ENCODE assay signal across 20 cellular contexts in genomic region chr20:4936851-4937412, GRCh38.
"Had no signal": no experiment of that assay in that cellular context is flagged by ENCODE, and none has a peak within 500 bp of the region (broad histone marks: within the 10 kb centered on the region; RNA-seq: fewer than 3 reads in every experiment).

No MANE protein-coding gene starts in this region.

- H3K4me1 Mint-ChIP-seq: neural progenitor cell had no signal

- ATAC-seq: activated CD4-positive, alpha-beta T cell treated with anti-CD3 and anti-CD28 coated beads for 36 hours; left ventricle myocardium superior; stimulated activated naive CD8-positive, alpha-beta T cell treated with anti-CD3 and anti-CD28 coated beads, Interleukin-15, amount 100 ng/mL, for 72 hours; T-helper 17 cell had no signal

- H3K27ac Mint-ChIP-seq: activated CD4-positive, alpha-beta T cell treated with anti-CD3 and anti-CD28 coated beads for 36 hours; activated naive CD4-positive, alpha-beta T cell treated with anti-CD3 and anti-CD28 coated beads, Interleukin-2, amount 50 U/mL, for 24 hours; neural progenitor cell; T-helper 17 cell had no signal

- H2AFZ ChIP-seq: neural progenitor cell had no signal

- H3K4me2 ChIP-seq: neural progenitor cell had no signal

- H3K36me3 ChIP-seq: cardiac muscle cell, neural progenitor cell, prostate gland, suprapubic skin, transverse colon, uterus had no signal

- H3K4me1 ChIP-seq: neural progenitor cell, uterus had no signal

- DNase-seq: activated CD4-positive, alpha-beta T cell treated with anti-CD3 and anti-CD28 coated beads for 36 hours; activated CD4-positive, alpha-beta T cell treated with anti-CD3 and anti-CD28 coated beads, Interleukin-2, amount 50 U/mL, for 48 hours; activated gamma-delta T cell; amniotic stem cell; left ventricle myocardium superior; naive B cell; right cardiac atrium; stimulated activated CD4-positive, alpha-beta T cell treated with anti-CD3 and anti-CD28 coated beads, Interleukin-15, amount 100 ng/mL, for 24 hours; stimulated activated CD4-positive, alpha-beta T cell treated with anti-CD3 and anti-CD28 coated beads, Interleukin-2, amount 100 ng/mL, for 48 hours; stimulated activated naive CD8-positive, alpha-beta T cell treated with anti-CD3 and anti-CD28 coated beads, Interleukin-15, amount 100 ng/mL, for 72 hours; T-helper 17 cell; transverse colon; uterus had no signal

- H3K4me3 ChIP-seq: cardiac muscle cell, neural progenitor cell, prostate gland, skin epidermis, suprapubic skin, transverse colon, uterus had no signal

- H3K4me3 Mint-ChIP-seq: activated CD4-positive, alpha-beta T cell treated with anti-CD3 and anti-CD28 coated beads for 36 hours; activated naive CD4-positive, alpha-beta T cell treated with anti-CD3 and anti-CD28 coated beads, Interleukin-2, amount 50 U/mL, for 24 hours; naive B cell; neural progenitor cell; stimulated activated naive CD8-positive, alpha-beta T cell treated with anti-CD3 and anti-CD28 coated beads, Interleukin-15, amount 100 ng/mL, for 72 hours; T-helper 17 cell had no signal

- H3K9me3 ChIP-seq: prostate gland, suprapubic skin, transverse colon, uterus had no signal

- H3K27ac ChIP-seq: cardiac muscle cell, epithelial cell of prostate, neural progenitor cell, skin epidermis, suprapubic skin, uterus had no signal

- H3K27me3 Mint-ChIP-seq: activated CD4-positive, alpha-beta T cell treated with anti-CD3 and anti-CD28 coated beads for 36 hours; activated naive CD4-positive, alpha-beta T cell treated with anti-CD3 and anti-CD28 coated beads, Interleukin-2, amount 50 U/mL, for 24 hours; naive B cell; stimulated activated naive CD8-positive, alpha-beta T cell treated with anti-CD3 and anti-CD28 coated beads, Interleukin-15, amount 100 ng/mL, for 72 hours; T-helper 17 cell had no signal

- H3K27me3 ChIP-seq: cardiac muscle cell, neural progenitor cell, suprapubic skin, transverse colon, uterus had no signal

- H3K36me3 Mint-ChIP-seq: activated naive CD4-positive, alpha-beta T cell treated with anti-CD3 and anti-CD28 coated beads, Interleukin-2, amount 50 U/mL, for 24 hours; neural progenitor cell had no signal

- H3K9me3 Mint-ChIP-seq: activated naive CD4-positive, alpha-beta T cell treated with anti-CD3 and anti-CD28 coated beads, Interleukin-2, amount 50 U/mL, for 24 hours; naive B cell; neural progenitor cell; stimulated activated naive CD8-positive, alpha-beta T cell treated with anti-CD3 and anti-CD28 coated beads, Interleukin-15, amount 100 ng/mL, for 72 hours had no signal
